9 cellular contexts compared by ENCODE assay signal in genomic region chr18:48996901-48997463, GRCh38. TPM values are rescaled to one million over a fixed set of nuclear protein-coding genes. Genes with fewer than 3 reads are reported as not detected.
A peak's percentile ranks its signal among the peaks of the same experiment; 100 is the strongest.
DNase-seq lines count a peak whose midpoint lies in the region; ATAC-seq and TF ChIP-seq lines count a peak whose summit lies in the region.
"Had no signal": no experiment of that assay in that cellular context is flagged by ENCODE, and none has a peak within 500 bp of the region (broad histone marks: within the 10 kb centered on the region; RNA-seq: fewer than 3 reads in every experiment).

No MANE protein-coding gene starts in this region.

- no peaks in the 10 kb centered on the region for H3K27me3 ChIP-seq in endodermal cell (ENCODE audit: control insufficient read depth, insufficient read depth, low read length, poor library complexity, severe bottlenecking)

- H3K27ac ChIP-seq in endodermal cell (ENCODE audit: low read depth, low read length), result peak overlapping the region; percentile 90
- H3K27ac ChIP-seq: HL-60 had no signal

- H3K4me3 ChIP-seq in endodermal cell (ENCODE audit: low read length), result no peak overlapping the region

- no peaks in the 10 kb centered on the region for H3K9me3 Mint-ChIP-seq in endodermal cell

- H3K36me3 ChIP-seq in endodermal cell (ENCODE audit: control insufficient read depth, insufficient read depth, low read length), result no peaks in the 10 kb centered on the region

- H3K9ac ChIP-seq in endodermal cell (ENCODE audit: extremely low read depth, low read length, poor library complexity, severe bottlenecking), result peak overlapping the region; percentile 61

- ATAC-seq in HG02798 (IDR thresholded peaks at IDR 0.05; ENCODE audit: poor library complexity, unreplicated experiment) (no peak), HG02642 (IDR thresholded peaks at IDR 0.05; ENCODE audit: poor library complexity, unreplicated experiment) (no peak)

- no peaks in the 10 kb centered on the region for H3K36me3 Mint-ChIP-seq in endodermal cell (ENCODE audit: low read depth)

- no peaks in the 10 kb centered on the region for H3K9me3 ChIP-seq in endodermal cell (ENCODE audit: control insufficient read depth, low read length)

- H3K4me1 ChIP-seq in endodermal cell (ENCODE audit: control insufficient read depth, insufficient read depth, low read length), result peaks cover 15% of the 10 kb centered on the region

- peak overlapping the region; percentile 96 for H3K27ac Mint-ChIP-seq in endodermal cell

- WGBS in endodermal cell (ENCODE audit: insufficient coverage in 1 of 2, insufficient read length in 1 of 2), 2 experiments, result 77 to 79% methylated on average over 6 to 8 of the region's 8 CpGs

- H3K27me3 Mint-ChIP-seq in endodermal cell (ENCODE audit: insufficient read depth), result peaks cover 6% of the 10 kb centered on the region

- H3K4me1 Mint-ChIP-seq in endodermal cell, result peaks cover 26% of the 10 kb centered on the region

- TF ChIP-seq CTCF in endodermal cell (conservative IDR thresholded peaks at IDR 0.05), result peak; percentile 46

- DNase-seq in GM03348 (ENCODE audit: low spot score) (peak; percentile 75), OCI-M1 (lab: John Stamatoyannopoulos, UW) (peak; percentile 17), endodermal cell (peak; percentile 76), non-pigmented ciliary epithelial cell (ENCODE audit: low read depth) (peak; percentile 72), NCI-H774 (lab: John Stamatoyannopoulos, UW) (no peak)
- DNase-seq: activated naive CD4-positive, alpha-beta T cell treated with Interleukin-2 at 50 U/mL for 16 hours had no signal

- no peak overlapping the region for H3K4me3 Mint-ChIP-seq in endodermal cell

RNA-seq across cellular contexts. Expression of gene SMAD7, which starts 46.2 kb away (rescaled TPM):
- 10 to 100 TPM; 52.4 to 67.4 TPM for total RNA-seq in endodermal cell
- 16.5 TPM for polyA plus RNA-seq in endodermal cell (2013, experiment 1 of 2)
- polyA plus RNA-seq in endodermal cell (2013, experiment 2 of 2), result 16.2 TPM
